1 cellular context compared by ENCODE assay signal in the genomic region with DNA sequence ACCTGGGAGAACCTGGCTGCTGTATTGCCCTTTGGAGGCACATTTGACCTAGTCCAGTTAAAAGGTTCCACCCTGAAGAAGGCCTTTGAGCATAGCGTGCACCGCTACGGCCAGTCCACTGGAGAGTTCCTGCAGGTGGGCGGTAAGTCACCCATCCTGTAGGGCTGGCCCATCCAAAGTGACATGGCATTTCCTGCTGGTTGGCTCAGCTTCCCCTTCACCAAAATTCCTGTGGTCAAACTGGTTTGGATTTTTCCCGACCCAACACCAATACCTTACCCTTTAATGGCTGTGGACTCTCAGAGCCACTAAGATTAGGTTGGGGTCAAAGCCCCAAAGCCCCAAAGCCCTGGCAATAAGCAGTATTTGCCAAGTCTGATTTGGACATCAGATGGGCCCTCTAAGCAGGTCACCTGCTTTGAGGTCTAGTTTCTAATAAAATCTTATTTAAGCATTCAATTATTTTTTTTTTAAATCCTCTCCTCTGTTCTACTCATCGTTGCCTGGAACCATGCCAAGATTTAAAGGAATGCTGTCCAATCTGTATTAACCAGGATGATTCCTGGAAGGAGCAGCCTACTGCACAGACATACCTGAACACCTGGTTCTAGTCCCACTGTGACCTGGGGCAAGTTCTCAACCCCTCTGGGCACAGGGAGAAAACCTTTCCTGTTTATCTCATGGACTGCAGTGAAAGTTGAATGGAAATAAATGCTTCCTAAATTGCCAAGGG.
TF ChIP-seq lines count a peak whose summit lies in the region.

No MANE protein-coding gene starts in this region.

TF ChIP-seq in GM23338, 12 proteins besides CTCF, POLR2A, EP300 and RAD21 (continued from another document):
- TF ChIP-seq, protein P1, sequence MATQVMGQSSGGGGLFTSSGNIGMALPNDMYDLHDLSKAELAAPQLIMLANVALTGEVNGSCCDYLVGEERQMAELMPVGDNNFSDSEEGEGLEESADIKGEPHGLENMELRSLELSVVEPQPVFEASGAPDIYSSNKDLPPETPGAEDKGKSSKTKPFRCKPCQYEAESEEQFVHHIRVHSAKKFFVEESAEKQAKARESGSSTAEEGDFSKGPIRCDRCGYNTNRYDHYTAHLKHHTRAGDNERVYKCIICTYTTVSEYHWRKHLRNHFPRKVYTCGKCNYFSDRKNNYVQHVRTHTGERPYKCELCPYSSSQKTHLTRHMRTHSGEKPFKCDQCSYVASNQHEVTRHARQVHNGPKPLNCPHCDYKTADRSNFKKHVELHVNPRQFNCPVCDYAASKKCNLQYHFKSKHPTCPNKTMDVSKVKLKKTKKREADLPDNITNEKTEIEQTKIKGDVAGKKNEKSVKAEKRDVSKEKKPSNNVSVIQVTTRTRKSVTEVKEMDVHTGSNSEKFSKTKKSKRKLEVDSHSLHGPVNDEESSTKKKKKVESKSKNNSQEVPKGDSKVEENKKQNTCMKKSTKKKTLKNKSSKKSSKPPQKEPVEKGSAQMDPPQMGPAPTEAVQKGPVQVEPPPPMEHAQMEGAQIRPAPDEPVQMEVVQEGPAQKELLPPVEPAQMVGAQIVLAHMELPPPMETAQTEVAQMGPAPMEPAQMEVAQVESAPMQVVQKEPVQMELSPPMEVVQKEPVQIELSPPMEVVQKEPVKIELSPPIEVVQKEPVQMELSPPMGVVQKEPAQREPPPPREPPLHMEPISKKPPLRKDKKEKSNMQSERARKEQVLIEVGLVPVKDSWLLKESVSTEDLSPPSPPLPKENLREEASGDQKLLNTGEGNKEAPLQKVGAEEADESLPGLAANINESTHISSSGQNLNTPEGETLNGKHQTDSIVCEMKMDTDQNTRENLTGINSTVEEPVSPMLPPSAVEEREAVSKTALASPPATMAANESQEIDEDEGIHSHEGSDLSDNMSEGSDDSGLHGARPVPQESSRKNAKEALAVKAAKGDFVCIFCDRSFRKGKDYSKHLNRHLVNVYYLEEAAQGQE (IDR thresholded peaks at IDR 0.05; ENCODE audit: unreplicated experiment), result no peak
- TF ChIP-seq, protein P2, sequence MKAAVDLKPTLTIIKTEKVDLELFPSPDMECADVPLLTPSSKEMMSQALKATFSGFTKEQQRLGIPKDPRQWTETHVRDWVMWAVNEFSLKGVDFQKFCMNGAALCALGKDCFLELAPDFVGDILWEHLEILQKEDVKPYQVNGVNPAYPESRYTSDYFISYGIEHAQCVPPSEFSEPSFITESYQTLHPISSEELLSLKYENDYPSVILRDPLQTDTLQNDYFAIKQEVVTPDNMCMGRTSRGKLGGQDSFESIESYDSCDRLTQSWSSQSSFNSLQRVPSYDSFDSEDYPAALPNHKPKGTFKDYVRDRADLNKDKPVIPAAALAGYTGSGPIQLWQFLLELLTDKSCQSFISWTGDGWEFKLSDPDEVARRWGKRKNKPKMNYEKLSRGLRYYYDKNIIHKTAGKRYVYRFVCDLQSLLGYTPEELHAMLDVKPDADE (IDR thresholded peaks at IDR 0.05), result no peak
- TF ChIP-seq NANOG (IDR thresholded peaks at IDR 0.05; ENCODE audit: borderline replicate concordance) (no peak), EZH2 (IDR thresholded peaks at IDR 0.05; ENCODE audit: low read depth, unreplicated experiment) (no peak)
